Comparison of ENCODE assay signal across 18 cellular contexts in genomic region chr7:129630341-129630740, GRCh38. TPM values are rescaled to one million over a fixed set of nuclear protein-coding genes. Genes with fewer than 3 reads are reported as not detected.
DNase-seq lines count a peak whose midpoint lies in the region; ATAC-seq, FAIRE-seq and TF ChIP-seq lines count a peak whose summit lies in the region.
"Had no signal": no experiment of that assay in that cellular context is flagged by ENCODE, and none has a peak within 500 bp of the region (broad histone marks: within the 10 kb centered on the region; RNA-seq: fewer than 3 reads in every experiment).

No MANE protein-coding gene starts in this region.

- ATAC-seq in Panc1: no peak
- ATAC-seq in memory B cell (ENCODE audit: low read depth): no peak
- no peak for ATAC-seq in sciatic nerve
- no peak for ATAC-seq in HG02759 (IDR thresholded peaks at IDR 0.05; ENCODE audit: unreplicated experiment)

- H3K4me1 Mint-ChIP-seq in activated naive CD8-positive, alpha-beta T cell (ENCODE audit: low read depth): peaks cover 53% of the 10 kb centered on the region
- peaks cover 43% of the 10 kb centered on the region for H3K4me1 Mint-ChIP-seq in activated naive CD8-positive, alpha-beta T cell treated with anti-CD3 and anti-CD28 coated beads for 36 hours
- peaks cover 25% of the 10 kb centered on the region for H3K4me1 Mint-ChIP-seq in memory B cell

- H3K27me3 Mint-ChIP-seq in activated naive CD8-positive, alpha-beta T cell: no peaks in the 10 kb centered on the region
- no peaks in the 10 kb centered on the region for H3K27me3 Mint-ChIP-seq in activated naive CD8-positive, alpha-beta T cell treated with anti-CD3 and anti-CD28 coated beads for 36 hours
- H3K27me3 Mint-ChIP-seq in memory B cell: no peaks in the 10 kb centered on the region
- H3K27me3 Mint-ChIP-seq: IgD-negative memory B cell had no signal

- H3K27ac ChIP-seq in Panc1 (ENCODE audit: low read length): no peak overlapping the region

- in situ Hi-C loops in Panc1 (cut with HindIII; ENCODE audit: low pct_unique_long_range_greater_than_20kb, low sequenced_read_pairs): no loop called here

- H3K4me1 ChIP-seq in Panc1 (ENCODE audit: control insufficient read depth, insufficient read depth, low read length): peaks cover 5% of the 10 kb centered on the region; the same call in 1 of the 2 replicates

- no peaks in the 10 kb centered on the region for H3K27me3 ChIP-seq in Panc1 (ENCODE audit: control insufficient read depth, insufficient read depth, low read length)

- H3K4me3 Mint-ChIP-seq in activated naive CD8-positive, alpha-beta T cell: no peak overlapping the region
- no peak overlapping the region for H3K4me3 Mint-ChIP-seq in activated naive CD8-positive, alpha-beta T cell treated with anti-CD3 and anti-CD28 coated beads for 36 hours
- H3K4me3 Mint-ChIP-seq in memory B cell: no peak overlapping the region
- H3K4me3 Mint-ChIP-seq: CD14-positive monocyte, HFFc6, IgD-negative memory B cell had no signal

- no peaks in the 10 kb centered on the region for H3K36me3 Mint-ChIP-seq in activated naive CD8-positive, alpha-beta T cell
- H3K36me3 Mint-ChIP-seq in activated naive CD8-positive, alpha-beta T cell treated with anti-CD3 and anti-CD28 coated beads for 36 hours: no peaks in the 10 kb centered on the region
- H3K36me3 Mint-ChIP-seq in memory B cell: peaks cover 2% of the 10 kb centered on the region
- H3K36me3 Mint-ChIP-seq: IgD-negative memory B cell had no signal

- intact Hi-C loops in Panc1 (cut with micrococcal nuclease; ENCODE audit: unreplicated experiment) (loop anchor here (10.0 kb wide), 1 partner anchor 266 kb away; no protein-coding TSS in a partner anchor), sciatic nerve (cut with DNase I) (no loop called here)

- no peak for FAIRE-seq in GM12891 (lab: Jason Lieb, UNC)
- FAIRE-seq: H54 had no signal

- H3K4me3 ChIP-seq in Panc1 (ENCODE audit: low read depth in 2 of 2, low read length in 2 of 2): no peak overlapping the region

- no peak for TF ChIP-seq CTCF in Panc1 (IDR thresholded peaks at IDR 0.05)

- no peak for DNase-seq in activated naive CD8-positive, alpha-beta T cell treated with anti-CD3 and anti-CD28 coated beads for 36 hours
- DNase-seq in Panc1 (ENCODE audit: low read depth, low spot score): no peak
- no peak for DNase-seq in memory B cell (ENCODE audit: low spot score in 2 of 2)
- no peak for DNase-seq in GM12891 (ENCODE audit: insufficient read length, low spot score)
- no peak for DNase-seq in NCI-H524 treated with DMSO at 0.1 percent for 48 hours (lab: John Stamatoyannopoulos, UW)
- DNase-seq in sciatic nerve (ENCODE audit: low spot score): no peak
- DNase-seq: GDM1, HFFc6, NCI-H1417 treated with DMSO at 0.1 percent for 48 hours, NCI-H187, NCI-H748 treated with DMSO at 0.1 percent for 48 hours, Right ventricle myocardium superior, SW 1271 had no signal

- no peaks in the 10 kb centered on the region for H3K9me3 ChIP-seq in Panc1 (ENCODE audit: control insufficient read depth, insufficient read depth, low read depth, low read length)

- H3K36me3 ChIP-seq in Panc1 (ENCODE audit: control insufficient read depth, insufficient read depth, low read length): no peaks in the 10 kb centered on the region

- CTCF ChIA-PET in Panc1 (lab: Charles Lee): interaction anchor here (0.7 kb wide), 1 partner anchor 15 kb away, joined by 3 read pairs; no protein-coding TSS in a partner anchor

- TF ChIP-seq POLR2A in GM12891 (IDR thresholded peaks at IDR 0.05; ENCODE audit: low read depth, low read length): no peak

- H3K9me3 Mint-ChIP-seq in activated naive CD8-positive, alpha-beta T cell (ENCODE audit: low read depth): no peaks in the 10 kb centered on the region
- H3K9me3 Mint-ChIP-seq in activated naive CD8-positive, alpha-beta T cell treated with anti-CD3 and anti-CD28 coated beads for 36 hours: no peaks in the 10 kb centered on the region
- no peaks in the 10 kb centered on the region for H3K9me3 Mint-ChIP-seq in memory B cell
- H3K9me3 Mint-ChIP-seq: CD14-positive monocyte, HFFc6, IgD-negative memory B cell had no signal

- POLR2A ChIA-PET in Panc1 (lab: Charles Lee): interaction anchor here (0.5 kb wide), 1 partner anchor 16 kb away, joined by 6 read pairs; no protein-coding TSS in a partner anchor

- BruUV-seq in Panc1 (replicated peaks; lab: Mats Ljungman, UMichigan): TSS peak; percentile 8

- H3K27ac Mint-ChIP-seq in activated naive CD8-positive, alpha-beta T cell: peak overlapping the region; percentile 1
- H3K27ac Mint-ChIP-seq in activated naive CD8-positive, alpha-beta T cell treated with anti-CD3 and anti-CD28 coated beads for 36 hours: no peak overlapping the region
- peak overlapping the region; percentile 16 for H3K27ac Mint-ChIP-seq in memory B cell
- H3K27ac Mint-ChIP-seq: HFFc6, IgD-negative memory B cell had no signal

TF ChIP-seq in GM12891, 5 proteins besides CTCF, POLR2A, EP300 and RAD21:
- no peak for TF ChIP-seq POLR2AphosphoS5 (IDR thresholded peaks at IDR 0.05; ENCODE audit: low read depth, low read length)
- TF ChIP-seq SPI1 (IDR thresholded peaks at IDR 0.05; ENCODE audit: low read depth, low read length): no peak
- TF ChIP-seq POU2F2 (IDR thresholded peaks at IDR 0.05; ENCODE audit: low read depth, low read length): no peak
- TF ChIP-seq PAX5 (IDR thresholded peaks at IDR 0.05; ENCODE audit: insufficient read depth, low read length, severe bottlenecking): no peak
- TF ChIP-seq TAF1 (IDR thresholded peaks at IDR 0.05; ENCODE audit: low read depth, low read length): no peak

RNA-seq across cellular contexts. Expression of gene NRF1, which starts 18.8 kb away (rescaled TPM):
- 10 to 100 TPM; 17.9 to 20.4 TPM for total RNA-seq in activated naive CD8-positive, alpha-beta T cell treated with anti-CD3 and anti-CD28 coated beads for 36 hours
- total RNA-seq in Panc1 (2021; ENCODE audit: unreplicated experiment) (14.0 TPM), sciatic nerve (29.2 TPM)
- polyA plus RNA-seq in Panc1 (2012; ENCODE audit: insufficient read length): 9.8 TPM
- polyA plus RNA-seq in GM12891 (2012; ENCODE audit: low read depth, missing spikeins): 7.3 TPM
